In the genomic region with DNA sequence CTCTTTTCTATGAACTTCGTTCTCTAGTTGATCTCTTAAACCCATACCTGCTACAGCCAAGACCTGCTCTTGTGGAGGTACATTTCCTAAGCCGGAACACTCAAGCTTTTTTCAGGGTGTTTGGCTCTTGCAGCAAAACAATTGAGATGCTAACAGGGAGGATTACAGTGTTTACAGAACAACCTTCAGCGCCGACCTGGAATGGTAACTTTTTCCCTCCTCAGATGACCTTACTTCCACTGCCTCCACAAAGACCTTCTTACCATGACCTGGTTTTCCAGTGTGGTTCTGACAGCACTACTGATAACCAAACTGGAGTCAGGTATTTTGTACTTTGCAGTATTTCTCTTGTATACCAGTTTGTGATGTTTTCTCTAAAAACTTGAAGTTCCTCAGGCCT, we compare ENCODE assay signal across 13 cellular contexts. TPM values are rescaled to one million over a fixed set of nuclear protein-coding genes. Genes with fewer than 3 reads are reported as not detected.
DNase-seq lines count a peak whose midpoint lies in the region; ATAC-seq and TF ChIP-seq lines count a peak whose summit lies in the region.
"Had no signal": no experiment of that assay in that cellular context is flagged by ENCODE, and none has a peak within 500 bp of the region (broad histone marks: within the 10 kb centered on the region; RNA-seq: fewer than 3 reads in every experiment).

No MANE protein-coding gene starts in this region.

- H3K9me3 ChIP-seq in CD4-positive, alpha-beta memory T cell (ENCODE audit: control insufficient read depth in 1 of 2, low read length in 2 of 2), result no peaks in the 10 kb centered on the region
- H3K9me3 ChIP-seq in left ventricle myocardium inferior (replicated peaks) (no peaks in the 10 kb centered on the region), smooth muscle cell (replicated peaks; ENCODE audit: low read depth) (no peaks in the 10 kb centered on the region), mucosa of descending colon (no peaks in the 10 kb centered on the region)
- H3K9me3 ChIP-seq: MG63 had no signal

- no peaks in the 10 kb centered on the region for H3K79me2 ChIP-seq in smooth muscle cell (ENCODE audit: low read depth)

- peaks cover 22% of the 10 kb centered on the region for H4K20me1 ChIP-seq in smooth muscle cell (ENCODE audit: low read depth)

- no peaks in the 10 kb centered on the region for H3K27me3 ChIP-seq in CD4-positive, alpha-beta memory T cell (ENCODE audit: insufficient read depth, low read length)
- no peaks in the 10 kb centered on the region for H3K27me3 ChIP-seq in left ventricle myocardium inferior (ENCODE audit: low read depth)
- no peaks in the 10 kb centered on the region for H3K27me3 ChIP-seq in smooth muscle cell (ENCODE audit: low read depth)
- H3K27me3 ChIP-seq: MG63 had no signal

- H2AFZ ChIP-seq in smooth muscle cell (ENCODE audit: low read depth), result no peak overlapping the region

- POLR2A ChIA-PET in CD4-positive, alpha-beta memory T cell (lab: Charles Lee; ENCODE audit: partially characterized antibody), result interaction anchor here (2.2 kb wide), 1 partner anchor 19 kb away, joined by 9 read pairs; a partner anchor contains a TSS

- TF ChIP-seq CTCF in left ventricle myocardium inferior (IDR thresholded peaks at IDR 0.05; ENCODE audit: borderline replicate concordance), result no peak
- TF ChIP-seq CTCF in progenitor cell of endocrine pancreas (IDR thresholded peaks at IDR 0.05; ENCODE audit: unreplicated experiment), result no peak
- no peak for TF ChIP-seq CTCF in smooth muscle cell (IDR thresholded peaks at IDR 0.05; ENCODE audit: borderline replicate concordance, insufficient read depth, poor library complexity, severe bottlenecking)
- no peak for TF ChIP-seq CTCF in mucosa of descending colon (IDR thresholded peaks at IDR 0.05)

- 61% methylated on average over 4 of the region's 4 CpGs for WGBS in smooth muscle cell (ENCODE audit: low lambda C conversion rate)

- H3K4me1 Mint-ChIP-seq in CD4-positive, alpha-beta memory T cell, result peaks cover 31 to 49% (median 44%) of the 10 kb centered on the region in 4 donors
- H3K4me1 Mint-ChIP-seq in IgD-negative memory B cell (peaks cover 9 to 35% (median 26%) of the 10 kb centered on the region in 3 donors), progenitor cell of endocrine pancreas (ENCODE audit: low read depth) (peaks cover 13% of the 10 kb centered on the region)

- peaks cover 12% of the 10 kb centered on the region for H3K4me1 ChIP-seq in CD4-positive, alpha-beta memory T cell (ENCODE audit: insufficient read depth, low read length)
- peaks cover 54% of the 10 kb centered on the region for H3K4me1 ChIP-seq in left ventricle myocardium inferior
- no peaks in the 10 kb centered on the region for H3K4me1 ChIP-seq in smooth muscle cell (ENCODE audit: low read depth)
- no peaks in the 10 kb centered on the region for H3K4me1 ChIP-seq in mucosa of descending colon (ENCODE audit: low read depth)

- H3K9ac ChIP-seq in smooth muscle cell (ENCODE audit: low read depth), result no peak overlapping the region

- DNase-seq in CD4-positive, alpha-beta memory T cell, result no peak
- DNase-seq in left ventricle myocardium inferior (no peak), progenitor cell of endocrine pancreas (ENCODE audit: low spot score, unreplicated experiment) (no peak), smooth muscle cell (lab: John Stamatoyannopoulos, UW; ENCODE audit: unreplicated experiment) (no peak), mucosa of descending colon (no peak)
- DNase-seq in activated CD4-positive, alpha-beta T cell treated with anti-CD3 and anti-CD28 coated beads for 48 hours, result no peak
- DNase-seq: effector memory CD8-positive, alpha-beta T cell; MG63; NCI-H2171 had no signal

- no peaks in the 10 kb centered on the region for H3K9me3 Mint-ChIP-seq in CD4-positive, alpha-beta memory T cell
- no peaks in the 10 kb centered on the region for H3K9me3 Mint-ChIP-seq in IgD-negative memory B cell
- no peaks in the 10 kb centered on the region for H3K9me3 Mint-ChIP-seq in progenitor cell of endocrine pancreas (ENCODE audit: low read depth)
- H3K9me3 Mint-ChIP-seq: effector memory CD8-positive, alpha-beta T cell; stimulated activated effector memory CD8-positive, alpha-beta T cell treated with anti-CD3 and anti-CD28 coated beads, Interleukin-12 subunit alpha, Interleukin-12 subunit beta, amount 100 ng/mL, for 72 hours had no signal

- peaks cover 57 to 63% of the 10 kb centered on the region in 2 donors for H3K36me3 Mint-ChIP-seq in CD4-positive, alpha-beta memory T cell
- H3K36me3 Mint-ChIP-seq in IgD-negative memory B cell, result peaks cover 8% of the 10 kb centered on the region
- H3K36me3 Mint-ChIP-seq in progenitor cell of endocrine pancreas (ENCODE audit: insufficient read depth), result peaks cover 32% of the 10 kb centered on the region

- no peaks in the 10 kb centered on the region for H3F3A ChIP-seq in smooth muscle cell (ENCODE audit: low read depth)

- CTCF ChIA-PET in CD4-positive, alpha-beta memory T cell (lab: Charles Lee; ENCODE audit: partially characterized antibody), result no interaction called here

- no peak overlapping the region for H3K4me3 ChIP-seq in CD4-positive, alpha-beta memory T cell (ENCODE audit: low read length in 2 of 2)
- H3K4me3 ChIP-seq in left ventricle myocardium inferior, result no peak overlapping the region
- H3K4me3 ChIP-seq in smooth muscle cell, result no peak overlapping the region
- no peak overlapping the region for H3K4me3 ChIP-seq in mucosa of descending colon
- H3K4me3 ChIP-seq: MG63 had no signal

- H3K36me3 ChIP-seq in CD4-positive, alpha-beta memory T cell (ENCODE audit: insufficient read depth, low read length), result peaks cover 8% of the 10 kb centered on the region
- H3K36me3 ChIP-seq in left ventricle myocardium inferior, result peaks cover 36% of the 10 kb centered on the region
- H3K36me3 ChIP-seq in smooth muscle cell (ENCODE audit: low read depth), result peaks cover 15% of the 10 kb centered on the region
- H3K36me3 ChIP-seq in mucosa of descending colon (ENCODE audit: low read depth), result no peaks in the 10 kb centered on the region

- no peak overlapping the region for H3K27ac ChIP-seq in CD4-positive, alpha-beta memory T cell (ENCODE audit: low read depth, low read length)
- H3K27ac ChIP-seq in left ventricle myocardium inferior (replicated peaks) (peak overlapping the region; percentile 79), smooth muscle cell (ENCODE audit: low read depth) (no peak overlapping the region)
- H3K27ac ChIP-seq: C4-2B had no signal

- H3K27me3 Mint-ChIP-seq in CD4-positive, alpha-beta memory T cell, result no peaks in the 10 kb centered on the region
- no peaks in the 10 kb centered on the region for H3K27me3 Mint-ChIP-seq in IgD-negative memory B cell
- no peaks in the 10 kb centered on the region for H3K27me3 Mint-ChIP-seq in progenitor cell of endocrine pancreas
- H3K27me3 Mint-ChIP-seq: effector memory CD8-positive, alpha-beta T cell had no signal

- no peak overlapping the region for H3K4me2 ChIP-seq in smooth muscle cell

- ATAC-seq in mucosa of descending colon (no peak), esophagus mucosa (no peak)
- ATAC-seq: effector memory CD8-positive, alpha-beta T cell; stimulated activated effector memory CD8-positive, alpha-beta T cell treated with anti-CD3 and anti-CD28 coated beads, Interleukin-12 subunit alpha, Interleukin-12 subunit beta, amount 100 ng/mL, for 72 hours had no signal

- intact Hi-C loops in CD4-positive, alpha-beta memory T cell (cut with micrococcal nuclease), result no loop called here
- intact Hi-C loops in left ventricle myocardium inferior (cut with micrococcal nuclease), result no loop called here
- intact Hi-C loops in mucosa of descending colon (cut with DNase I, micrococcal nuclease), result loop anchor here in 1 of 2 donors (10.0 kb wide), 1 partner anchor 49 kb away; no protein-coding TSS in a partner anchor

- H3K4me3 Mint-ChIP-seq in CD4-positive, alpha-beta memory T cell, result no peak overlapping the region
- H3K4me3 Mint-ChIP-seq in IgD-negative memory B cell, result no peak overlapping the region
- no peak overlapping the region for H3K4me3 Mint-ChIP-seq in progenitor cell of endocrine pancreas (ENCODE audit: low read depth)
- H3K4me3 Mint-ChIP-seq: effector memory CD8-positive, alpha-beta T cell; stimulated activated effector memory CD8-positive, alpha-beta T cell treated with anti-CD3 and anti-CD28 coated beads, Interleukin-12 subunit alpha, Interleukin-12 subunit beta, amount 100 ng/mL, for 72 hours had no signal

- H3K27ac Mint-ChIP-seq in CD4-positive, alpha-beta memory T cell, result peak overlapping the region in 5 of 7 donors; percentile 4 to 48 (median 37)
- peak overlapping the region in 2 of 3 donors; percentile 25 to 86 for H3K27ac Mint-ChIP-seq in IgD-negative memory B cell
- peak overlapping the region; percentile 3 for H3K27ac Mint-ChIP-seq in progenitor cell of endocrine pancreas
- H3K27ac Mint-ChIP-seq: effector memory CD8-positive, alpha-beta T cell; stimulated activated effector memory CD8-positive, alpha-beta T cell treated with anti-CD3 and anti-CD28 coated beads, Interleukin-12 subunit alpha, Interleukin-12 subunit beta, amount 100 ng/mL, for 72 hours had no signal

RNA-seq across cellular contexts. Expression of a gene that starts 0.5 kb away (rescaled TPM):
- under 1 TPM; 0.64 to 0.83 TPM for total RNA-seq in CD4-positive, alpha-beta memory T cell
- under 1 TPM in 1 of 2 donors, not detected in 1; 0.70 TPM for polyA plus RNA-seq in CD4-positive, alpha-beta memory T cell
- polyA plus RNA-seq in IgD-negative memory B cell (0.80 TPM), smooth muscle cell (0.79 and 0.87 TPM in 2 replicates)
- total RNA-seq in left ventricle myocardium inferior (not detected), progenitor cell of endocrine pancreas (1.3 and 2.2 TPM in 2 replicates), smooth muscle cell (0.13 and 2.7 TPM in 2 replicates), mucosa of descending colon (1 to 10 TPM in 2 of 3 donors, under 1 TPM in 1; 0.66 to 1.2 (median 1.1) TPM), esophagus mucosa (0.68 TPM)

RNA-seq across cellular contexts. Expression of a gene that starts 18.9 kb away (rescaled TPM):
- total RNA-seq in CD4-positive, alpha-beta memory T cell, result 10 to 100 TPM; 30.3 to 32.4 TPM
- 10 to 100 TPM; 13.4 to 16.3 TPM for polyA plus RNA-seq in CD4-positive, alpha-beta memory T cell
- 27.6 TPM for polyA plus RNA-seq in IgD-negative memory B cell
- total RNA-seq in left ventricle myocardium inferior, result 22.1 TPM
- 49.1 and 51.6 TPM in 2 replicates for total RNA-seq in progenitor cell of endocrine pancreas
- total RNA-seq in smooth muscle cell, result 19.6 and 28.4 TPM in 2 replicates
- 18.4 and 26.0 TPM in 2 replicates for polyA plus RNA-seq in smooth muscle cell
- total RNA-seq in mucosa of descending colon, result 10 to 100 TPM; 31.6 to 35.5 (median 32.7) TPM
- 30.2 TPM for total RNA-seq in esophagus mucosa

Comparison
In these comparisons a context has a peak if more than half of its experiments do, and no peak if none do; other contexts are left out.
1. H3K27ac Mint-ChIP-seq: peak in every context shown above with its lines; median percentile 56 in IgD-negative memory B cell; 37 in CD4-positive, alpha-beta memory T cell; 3 in progenitor cell of endocrine pancreas.